8 cellular contexts compared by ENCODE assay signal in genomic region chr1:150579955-150580642, GRCh38. TPM values are rescaled to one million over a fixed set of nuclear protein-coding genes. Genes with fewer than 3 reads are reported as not detected.
DNase-seq lines count a peak whose midpoint lies in the region; ATAC-seq, FAIRE-seq and TF ChIP-seq lines count a peak whose summit lies in the region.

No MANE protein-coding gene starts in this region.

- WGBS in pancreas, 2 donors: 67 to 70% methylated on average over 15 of the region's 15 CpGs

- TF ChIP-seq CTCF in GM12864 (IDR thresholded peaks at IDR 0.05; ENCODE audit: low read depth, low read length, missing control alignments): no peak
- TF ChIP-seq CTCF in OCI-LY3 (IDR thresholded peaks at IDR 0.05; ENCODE audit: low read depth, low read length): no peak
- no peak for TF ChIP-seq CTCF in pancreas (IDR thresholded peaks at IDR 0.05)

- FAIRE-seq in pancreas (lab: Jason Lieb, UNC): no peak
- no peak for FAIRE-seq in GM12891 (lab: Jason Lieb, UNC)

- H3K36me3 ChIP-seq in OCI-LY3 (replicated peaks; ENCODE audit: low read depth, low read length) (peaks cover 39% of the 10 kb centered on the region), pancreas (peaks cover 0 to 9% (median 5%) of the 10 kb centered on the region in 3 donors)

- peak overlapping the region; percentile 88 for H3K9ac ChIP-seq in OCI-LY3 (ENCODE audit: low read length)

- peaks cover 41% of the 10 kb centered on the region for H4K20me1 ChIP-seq in OCI-LY3 (ENCODE audit: insufficient read depth, low read length)

- intact Hi-C loops in pancreas (cut with DNase I): no loop called here

- peak overlapping the region; percentile 52 for H2AFZ ChIP-seq in OCI-LY3 (ENCODE audit: low read depth, low read length)

- H3K4me3 ChIP-seq in GM12864 (ENCODE audit: low read depth, low read length): peak overlapping the region; percentile 41
- peak overlapping the region; percentile 78 for H3K4me3 ChIP-seq in OCI-LY3 (ENCODE audit: low read length)
- peak overlapping the region; percentile 2 to 98 (median 95) for H3K4me3 ChIP-seq in pancreas

- TF ChIP-seq POLR2A in GM12891 (IDR thresholded peaks at IDR 0.05; ENCODE audit: low read depth, low read length): no peak

- peak overlapping the region; percentile 80 for H3K27ac ChIP-seq in OCI-LY3 (ENCODE audit: low read length)
- peak overlapping the region; percentile 100 for H3K27ac ChIP-seq in epithelial cell of prostate
- H3K27ac ChIP-seq in pancreas: peak overlapping the region; percentile 96 to 100 (median 98)

- DNase-seq in GM12864 (ENCODE audit: low read depth) (no peak), epithelial cell of prostate (ENCODE audit: low read depth, low spot score) (no peak), pancreas (no peak), amniotic stem cell (lab: John Stamatoyannopoulos, UW) (no peak), GM12891 (ENCODE audit: insufficient read length, low spot score) (no peak)
- no peak for DNase-seq in activated effector memory CD4-positive, alpha-beta T cell treated with anti-CD3 and anti-CD28 coated beads, Interleukin-2, amount 50 U/mL, for 16 hours

- H3K4me1 ChIP-seq in OCI-LY3 (ENCODE audit: low read length) (peaks cover 24% of the 10 kb centered on the region), pancreas (peaks cover 5 to 12% (median 11%) of the 10 kb centered on the region in 3 donors)

- H3K79me2 ChIP-seq in OCI-LY3 (ENCODE audit: low read length): peaks cover 52% of the 10 kb centered on the region

- ATAC-seq in pancreas: no peak
- no peak for ATAC-seq in HG03135 (IDR thresholded peaks at IDR 0.05; ENCODE audit: unreplicated experiment)

- H3K4me2 ChIP-seq in OCI-LY3 (ENCODE audit: low read length): peak overlapping the region; percentile 79

- H3K9me3 ChIP-seq in OCI-LY3 (ENCODE audit: insufficient read depth, low read length): no peaks in the 10 kb centered on the region
- H3K9me3 ChIP-seq in pancreas: no peaks in the 10 kb centered on the region

- no peaks in the 10 kb centered on the region for H3K27me3 ChIP-seq in OCI-LY3 (ENCODE audit: low read depth, low read length)
- H3K27me3 ChIP-seq in pancreas: no peaks in the 10 kb centered on the region

TF ChIP-seq in GM12891, 5 proteins besides CTCF, POLR2A, EP300 and RAD21:
- no peak for TF ChIP-seq SPI1 (IDR thresholded peaks at IDR 0.05; ENCODE audit: low read depth, low read length)

RNA-seq across cellular contexts. Expression of gene MCL1, which starts 0.7 kb away (rescaled TPM):
- total RNA-seq in pancreas: 100 to 1,000 TPM in 3 of 6 donors, 10 to 100 TPM in 3; 91.6 to 163 (median 108) TPM
- polyA plus RNA-seq in pancreas: 10 to 100 TPM; 69.2 to 95.7 TPM
- polyA plus RNA-seq in GM12891 (2012; ENCODE audit: low read depth, missing spikeins): 123 TPM

RNA-seq across cellular contexts. Expression of gene ADAMTSL4, which starts 30.9 kb away (rescaled TPM):
- total RNA-seq in pancreas: 1 to 10 TPM; 1.3 to 6.2 (median 3.0) TPM
- polyA plus RNA-seq in pancreas: 1 to 10 TPM; 3.5 to 8.0 TPM
- polyA plus RNA-seq in GM12891 (2012; ENCODE audit: low read depth, missing spikeins): 0.06 TPM

RNA-seq across cellular contexts. Expression of gene ENSA, which starts 49.3 kb away (rescaled TPM):
- total RNA-seq in pancreas: 10 to 100 TPM; 53.9 to 76.3 (median 67.9) TPM
- 10 to 100 TPM; 62.6 to 86.0 TPM for polyA plus RNA-seq in pancreas
- polyA plus RNA-seq in GM12891 (2012; ENCODE audit: low read depth, missing spikeins): 196 TPM

Comparison
In these comparisons a context has a peak if more than half of its experiments do, and no peak if none do; other contexts are left out.
1. H3K4me3 ChIP-seq: peak in every context shown above with its lines; median percentile 95 in pancreas; 78 in OCI-LY3; 41 in GM12864.